Comparison of ENCODE assay signal across 1 cellular context in the genomic region with DNA sequence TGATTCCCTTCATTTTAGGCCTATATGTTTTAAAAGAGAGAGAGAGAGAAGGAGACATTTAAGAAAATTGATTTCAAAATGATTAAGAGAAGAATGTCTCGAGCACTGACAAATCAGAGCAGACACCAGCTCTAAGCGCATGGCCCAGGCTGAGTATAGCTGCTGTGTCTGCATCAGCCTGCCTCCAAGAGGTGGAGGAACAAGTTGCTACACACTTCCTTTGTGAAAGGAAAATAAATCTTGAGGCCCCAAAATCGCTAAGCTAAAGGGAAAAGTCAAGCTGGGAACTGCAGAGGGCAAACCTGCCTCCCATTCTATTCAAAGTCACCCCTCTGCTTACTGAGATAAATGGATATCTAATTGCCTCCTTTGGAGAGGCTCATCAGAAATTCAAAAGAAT.
TF ChIP-seq lines count a peak whose summit lies in the region.

No MANE protein-coding gene starts in this region.

TF ChIP-seq in H1, 55 proteins besides CTCF, POLR2A, EP300 and RAD21:
- no peak for TF ChIP-seq BCL11A (IDR thresholded peaks at IDR 0.05; ENCODE audit: low read depth in 2 of 2, low read length in 2 of 2)
- TF ChIP-seq NANOG (IDR thresholded peaks at IDR 0.05; ENCODE audit: insufficient read depth, low read depth, low read length, poor library complexity, severe bottlenecking) = no peak
- TF ChIP-seq GTF2F1 (IDR thresholded peaks at IDR 0.05; ENCODE audit: borderline replicate concordance, low read depth, low read length) = no peak
- no peak for TF ChIP-seq SUZ12 (IDR thresholded peaks at IDR 0.05; ENCODE audit: low read length)
- no peak for TF ChIP-seq RNF2 (IDR thresholded peaks at IDR 0.05; ENCODE audit: borderline replicate concordance, low read depth, low read length, missing control alignments, poor library complexity, severe bottlenecking)
- no peak for TF ChIP-seq SP4 (IDR thresholded peaks at IDR 0.05; ENCODE audit: low read length)
- TF ChIP-seq KDM5A (IDR thresholded peaks at IDR 0.05; ENCODE audit: low read length) = no peak
- no peak for TF ChIP-seq CHD1 (IDR thresholded peaks at IDR 0.05; ENCODE audit: low read depth, low read length)
- TF ChIP-seq TBP (IDR thresholded peaks at IDR 0.05; ENCODE audit: low read depth, low read length) = no peak
- no peak for TF ChIP-seq TCF12 (IDR thresholded peaks at IDR 0.05; ENCODE audit: low read depth, low read length)
- TF ChIP-seq, protein P1, sequence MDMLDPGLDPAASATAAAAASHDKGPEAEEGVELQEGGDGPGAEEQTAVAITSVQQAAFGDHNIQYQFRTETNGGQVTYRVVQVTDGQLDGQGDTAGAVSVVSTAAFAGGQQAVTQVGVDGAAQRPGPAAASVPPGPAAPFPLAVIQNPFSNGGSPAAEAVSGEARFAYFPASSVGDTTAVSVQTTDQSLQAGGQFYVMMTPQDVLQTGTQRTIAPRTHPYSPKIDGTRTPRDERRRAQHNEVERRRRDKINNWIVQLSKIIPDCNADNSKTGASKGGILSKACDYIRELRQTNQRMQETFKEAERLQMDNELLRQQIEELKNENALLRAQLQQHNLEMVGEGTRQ (IDR thresholded peaks at IDR 0.05; ENCODE audit: low read length) = no peak
